11 cellular contexts compared by ENCODE assay signal in the genomic region with DNA sequence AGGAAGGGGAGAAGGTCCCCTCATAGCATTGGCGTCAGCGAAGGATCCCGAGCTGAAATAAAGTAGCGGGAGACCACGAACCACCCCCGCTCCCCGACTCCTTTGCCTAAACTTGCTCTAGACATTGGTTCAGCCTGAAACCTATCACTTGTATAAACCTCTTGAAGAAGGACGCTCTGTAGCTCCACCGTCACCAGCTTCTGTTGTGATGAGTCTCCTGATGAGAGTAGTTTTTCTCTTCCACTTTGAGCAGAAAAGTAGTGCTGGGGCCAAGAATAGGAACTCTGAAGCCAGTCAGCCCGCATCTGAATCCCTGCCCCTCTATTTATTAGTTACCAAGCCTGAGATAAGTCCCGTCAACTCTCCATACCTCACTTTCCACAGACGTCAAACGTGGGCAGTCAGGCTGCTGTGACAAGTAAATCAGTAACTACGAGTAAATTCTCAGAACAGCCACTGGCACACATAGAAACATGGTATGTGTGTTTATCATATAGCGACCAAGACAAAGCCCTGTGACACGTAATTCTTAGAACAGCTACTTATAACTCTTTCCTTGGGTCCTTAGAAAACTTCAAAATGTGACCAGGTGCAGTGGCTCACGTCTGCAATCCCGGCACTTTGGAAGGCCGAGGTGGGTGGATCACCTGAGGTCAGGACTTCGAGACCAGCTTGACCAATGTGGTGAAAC.
DNase-seq lines count a peak whose midpoint lies in the region; ATAC-seq and TF ChIP-seq lines count a peak whose summit lies in the region.
"Had no signal": no experiment of that assay in that cellular context is flagged by ENCODE, and none has a peak within 500 bp of the region (broad histone marks: within the 10 kb centered on the region; RNA-seq: fewer than 3 reads in every experiment).

No MANE protein-coding gene starts in this region.

- no peak for TF ChIP-seq CTCF in MCF 10A (IDR thresholded peaks at IDR 0.05; ENCODE audit: unreplicated experiment)

- peak in 1 of 3 donors; percentile 55 for DNase-seq in immature natural killer cell
- no peak for DNase-seq in MCF 10A (ENCODE audit: unreplicated experiment)
- no peak for DNase-seq in activated gamma-delta T cell treated with Interleukin-2 at 50 U/mL for 16 hours
- no peak for DNase-seq in cerebellar cortex (ENCODE audit: low spot score)
- DNase-seq in NCI-H510A (lab: John Stamatoyannopoulos, UW): no peak
- DNase-seq: islet precursor cell, PC-9 had no signal

- H3K27ac Mint-ChIP-seq in immature natural killer cell (peak overlapping the region in 5 of 6 donors; percentile 49 to 97 (median 89)), MCF 10A (ENCODE audit: low read depth, unreplicated experiment) (no peak overlapping the region)
- H3K27ac Mint-ChIP-seq: brain had no signal

- H3K4me1 Mint-ChIP-seq in immature natural killer cell (peaks cover 88 to 97% of the 10 kb centered on the region in 2 donors), MCF 10A (ENCODE audit: insufficient read depth, unreplicated experiment) (no peaks in the 10 kb centered on the region)
- H3K4me1 Mint-ChIP-seq: brain had no signal

- CTCF ChIA-PET in MCF 10A (lab: Yijun Ruan, JAX): interaction anchor here (0.8 kb wide), 1 partner anchor 200 kb away, joined by 4 read pairs; no protein-coding TSS in a partner anchor

- peaks cover 0 to 4% (median 0%) of the 10 kb centered on the region in 3 donors for H3K27me3 Mint-ChIP-seq in immature natural killer cell (ENCODE audit: low read depth in 3 of 3)
- H3K27me3 Mint-ChIP-seq in MCF 10A (ENCODE audit: insufficient read depth, unreplicated experiment): no peaks in the 10 kb centered on the region
- H3K27me3 Mint-ChIP-seq: brain had no signal

- POLR2A ChIA-PET in MCF 10A (lab: Yijun Ruan, JAX): no interaction called here

- BruUV-seq in MCF 10A (replicated peaks; lab: Mats Ljungman, UMichigan): no TSS peak

- H3K4me3 Mint-ChIP-seq in immature natural killer cell (peak overlapping the region in 4 of 5 donors; percentile 3 to 94 (median 16)), MCF 10A (ENCODE audit: unreplicated experiment) (no peak overlapping the region)
- H3K4me3 Mint-ChIP-seq: brain had no signal

- intact Hi-C loops in MCF 10A (cut with micrococcal nuclease): no loop called here

- H3K36me3 Mint-ChIP-seq in immature natural killer cell (peaks cover 9 to 20% (median 12%) of the 10 kb centered on the region in 3 donors), MCF 10A (ENCODE audit: insufficient read depth, unreplicated experiment) (no peaks in the 10 kb centered on the region)
- H3K36me3 Mint-ChIP-seq: brain had no signal

- H3K9me3 Mint-ChIP-seq in immature natural killer cell (no peaks in the 10 kb centered on the region), MCF 10A (ENCODE audit: unreplicated experiment) (no peaks in the 10 kb centered on the region)

- ATAC-seq in GM18519 (IDR thresholded peaks at IDR 0.05; ENCODE audit: low FRiP score, unreplicated experiment) (peak; percentile 72), GM21529 (IDR thresholded peaks at IDR 0.05; ENCODE audit: unreplicated experiment) (peak; percentile 76), HG03520 (IDR thresholded peaks at IDR 0.05; ENCODE audit: unreplicated experiment) (peak; percentile 86)
